In genomic region chr11:64093233-64094039, GRCh38 we compare ENCODE assay signal across 1 cellular context.
TF ChIP-seq lines count a peak whose summit lies in the region.

No MANE protein-coding gene starts in this region.

TF ChIP-seq in HepG2, 621 proteins besides CTCF, POLR2A, EP300 and RAD21 (continued from another document):
- no peak for TF ChIP-seq ZNF10 (CRISPR knock-in tag; IDR thresholded peaks at IDR 0.05; ENCODE audit: borderline replicate concordance, low read depth)
- no peak for TF ChIP-seq ZNF574 (CRISPR knock-in tag; IDR thresholded peaks at IDR 0.05)
- no peak for TF ChIP-seq ZNF589 (CRISPR knock-in tag; conservative IDR thresholded peaks at IDR 0.05)
- TF ChIP-seq PATZ1 (CRISPR knock-in tag; IDR thresholded peaks at IDR 0.05), result peak; percentile 20; the same call in 1 of the 2 replicates
- no peak for TF ChIP-seq SATB2 (CRISPR knock-in tag; IDR thresholded peaks at IDR 0.05)
- no peak for TF ChIP-seq RCOR2 (CRISPR knock-in tag; IDR thresholded peaks at IDR 0.05)
- TF ChIP-seq NFATC3 (CRISPR knock-in tag; IDR thresholded peaks at IDR 0.05), result no peak
- TF ChIP-seq NRL (CRISPR knock-in tag; IDR thresholded peaks at IDR 0.05; ENCODE audit: borderline replicate concordance), result 0 out of 2 replicates have a peak, but pooled peaks have one; percentile 43
- TF ChIP-seq KDM6A (CRISPR knock-in tag; IDR thresholded peaks at IDR 0.05; ENCODE audit: low read depth), result no peak
- TF ChIP-seq ETV5 (CRISPR knock-in tag; IDR thresholded peaks at IDR 0.05; ENCODE audit: borderline replicate concordance), result no peak
- 0 out of 2 replicates have a peak, but pooled peaks have one; percentile 14 for TF ChIP-seq PAXIP1 (CRISPR knock-in tag; conservative IDR thresholded peaks at IDR 0.05)
- TF ChIP-seq PITX1 (CRISPR knock-in tag; IDR thresholded peaks at IDR 0.05), result 0 out of 2 replicates have a peak, but pooled peaks have one; percentile 14
- no peak for TF ChIP-seq MTERF4 (CRISPR knock-in tag; IDR thresholded peaks at IDR 0.05)
- TF ChIP-seq SP140L (CRISPR knock-in tag; IDR thresholded peaks at IDR 0.05; ENCODE audit: borderline replicate concordance), result no peak
- no peak for TF ChIP-seq MATR3 (CRISPR knock-in tag; IDR thresholded peaks at IDR 0.05)
- no peak for TF ChIP-seq STAT6 (CRISPR knock-in tag; IDR thresholded peaks at IDR 0.05; ENCODE audit: borderline replicate concordance)
- no peak for TF ChIP-seq ATRX (CRISPR knock-in tag; IDR thresholded peaks at IDR 0.05; ENCODE audit: borderline replicate concordance)
- TF ChIP-seq HNRNPL (IDR thresholded peaks at IDR 0.05; ENCODE audit: low read depth, low read length), result peak; percentile 65; the same call in 1 of the 2 replicates
TF ChIP-seq in HepG2: peak in this region for 18.
